In genomic region chr2:68951899-68952298, GRCh38 we compare ENCODE assay signal across 25 cellular contexts. TPM values are rescaled to one million over a fixed set of nuclear protein-coding genes. Genes with fewer than 3 reads are reported as not detected.
"Had no signal": no experiment of that assay in that cellular context is flagged by ENCODE, and none has a peak within 500 bp of the region (broad histone marks: within the 10 kb centered on the region; RNA-seq: fewer than 3 reads in every experiment).

No MANE protein-coding gene starts in this region.

- H2AFZ ChIP-seq: PC-9 had no signal

- H3K27me3 ChIP-seq: ascending aorta, body of pancreas had no signal

- H3K4me2 ChIP-seq: PC-9 had no signal

- H3K27ac ChIP-seq: ascending aorta, body of pancreas, PC-9 had no signal

- H3K4me3 ChIP-seq: ascending aorta, body of pancreas, PC-9 had no signal

- DNase-seq: activated CD4-positive, alpha-beta memory T cell treated with anti-CD3 and anti-CD28 coated beads for 36 hours; activated CD4-positive, alpha-beta T cell treated with anti-CD3 and anti-CD28 coated beads, Interleukin-2, amount 10 ng/mL, durations not matched to agents 7 days and 5 days; activated CD4-positive, CD25-positive, alpha-beta regulatory T cell; activated CD8-positive, alpha-beta memory T cell treated with anti-CD3 and anti-CD28 coated beads for 24 hours; activated effector memory CD4-positive, alpha-beta T cell treated with anti-CD3 and anti-CD28 coated beads, Interleukin-2, amount 50 U/mL, for 16 hours; activated naive CD4-positive, alpha-beta T cell treated with Interleukin-2 at 50 U/mL for 16 hours; activated naive CD8-positive, alpha-beta T cell treated with anti-CD3 and anti-CD28 coated beads, Interleukin-2, amount 50 U/mL, for 24 hours; activated T-cell treated with anti-CD3 and anti-CD28 coated beads, Interleukin-2, amount 50 U/mL, for 4 hours; amniotic stem cell; body of pancreas; central memory CD4-positive, alpha-beta T cell; KG1; NCI-H1092; NCI-H1417; NCI-H1930; NCI-H2171; NCI-H510A treated with DMSO at 0.1 percent for 48 hours; PC-9; SHP77 treated with DMSO at 0.1 percent for 48 hours had no signal

- H3K4me1 ChIP-seq: ascending aorta, body of pancreas had no signal

- H3K36me3 ChIP-seq: ascending aorta had no signal

- H3K9me3 ChIP-seq: ascending aorta, body of pancreas had no signal

RNA-seq across cellular contexts. Expression of gene GKN2, which starts 0.8 kb away (rescaled TPM):
- total RNA-seq: activated CD4-positive, alpha-beta memory T cell treated with anti-CD3 and anti-CD28 coated beads for 36 hours; activated CD4-positive, alpha-beta T cell treated with anti-CD3 and anti-CD28 coated beads, Interleukin-2, amount 10 ng/mL, durations not matched to agents 7 days and 5 days; activated naive CD4-positive, alpha-beta T cell treated with anti-CD3 and anti-CD28 coated beads, Interleukin-2, amount 50 U/mL, for 72 hours; activated T-cell treated with anti-CD3 and anti-CD28 coated beads, Interleukin-2, amount 50 U/mL, for 4 hours; body of pancreas; bronchial epithelial cell; LHCN-M2; M059J; PC-9; SK-MEL-5 had no signal

RNA-seq across cellular contexts. Expression of gene GKN1, which starts 22.5 kb away (rescaled TPM):
- total RNA-seq: activated CD4-positive, alpha-beta memory T cell treated with anti-CD3 and anti-CD28 coated beads for 36 hours; activated CD4-positive, alpha-beta T cell treated with anti-CD3 and anti-CD28 coated beads, Interleukin-2, amount 10 ng/mL, durations not matched to agents 7 days and 5 days; activated naive CD4-positive, alpha-beta T cell treated with anti-CD3 and anti-CD28 coated beads, Interleukin-2, amount 50 U/mL, for 72 hours; activated T-cell treated with anti-CD3 and anti-CD28 coated beads, Interleukin-2, amount 50 U/mL, for 4 hours; body of pancreas; bronchial epithelial cell; LHCN-M2; M059J; PC-9; SK-MEL-5 had no signal
